ENCODE assay signal across 8 cellular contexts in genomic region chr16:74296120-74296464, GRCh38. TPM values are rescaled to one million over a fixed set of nuclear protein-coding genes. Genes with fewer than 3 reads are reported as not detected.
DNase-seq lines count a peak whose midpoint lies in the region; ATAC-seq and TF ChIP-seq lines count a peak whose summit lies in the region.

No MANE protein-coding gene starts in this region.

- no peaks in the 10 kb centered on the region for H4K20me1 ChIP-seq in MM.1S (ENCODE audit: insufficient read depth, low read length)

- H3K27ac ChIP-seq in MM.1S (ENCODE audit: low read length), result peak overlapping the region; percentile 90

- H3K4me3 ChIP-seq in MM.1S (ENCODE audit: low read length), result peak overlapping the region; percentile 89
- H3K4me3 ChIP-seq in cardiac fibroblast (replicated peaks in 1 of 2; ENCODE audit: low read depth in 2 of 2, low read length in 2 of 2), result peak overlapping the region; percentile 93
- H3K4me3 ChIP-seq in mucosa of descending colon, result peak overlapping the region; percentile 71

- H3K4me1 ChIP-seq in MM.1S (ENCODE audit: low read length) (no peaks in the 10 kb centered on the region), mucosa of descending colon (ENCODE audit: low read depth) (peaks cover 19% of the 10 kb centered on the region)

- TF ChIP-seq CTCF in MM.1S (IDR thresholded peaks at IDR 0.05; ENCODE audit: low read length) (no peak), cardiac fibroblast (IDR thresholded peaks at IDR 0.05; ENCODE audit: low read depth, low read length) (no peak), mucosa of descending colon (IDR thresholded peaks at IDR 0.05) (no peak)

- H3F3A ChIP-seq in MM.1S (ENCODE audit: insufficient read depth, low read length), result peaks cover 4% of the 10 kb centered on the region; the same call in 1 of the 2 replicates

- H2AFZ ChIP-seq in MM.1S (ENCODE audit: low read length), result peak overlapping the region; percentile 55

- H3K36me3 ChIP-seq in MM.1S (replicated peaks; ENCODE audit: insufficient read depth, low read length) (no peaks in the 10 kb centered on the region), mucosa of descending colon (ENCODE audit: low read depth) (no peaks in the 10 kb centered on the region)

- H3K79me2 ChIP-seq in MM.1S (ENCODE audit: low read length), result peaks cover 45% of the 10 kb centered on the region

- ATAC-seq in GM21619 (IDR thresholded peaks at IDR 0.05; ENCODE audit: unreplicated experiment), result peak; percentile 8
- peak; percentile 44 for ATAC-seq in mucosa of descending colon

- H3K4me2 ChIP-seq in MM.1S (ENCODE audit: low read depth, low read length), result peak overlapping the region; percentile 50

- H3K9me2 ChIP-seq in MM.1S (replicated peaks; ENCODE audit: insufficient read depth, low read length), result no peaks in the 10 kb centered on the region

- DNase-seq in GF-D8 (lab: John Stamatoyannopoulos, UW), result peak; percentile 81
- DNase-seq in MM.1S, result no peak
- DNase-seq in cardiac fibroblast (ENCODE audit: low read depth in 2 of 2), result no peak
- DNase-seq in mucosa of descending colon, result no peak
- no peak for DNase-seq in OCI-M1 (lab: John Stamatoyannopoulos, UW)
- no peak for DNase-seq in NCI-H526 treated with DMSO at 0.1 percent for 48 hours (lab: John Stamatoyannopoulos, UW)
- DNase-seq in posterior cingulate gyrus, result no peak

- no peaks in the 10 kb centered on the region for H3K27me3 ChIP-seq in MM.1S (replicated peaks; ENCODE audit: insufficient read depth, low read length)

- intact Hi-C loops in mucosa of descending colon (cut with DNase I, micrococcal nuclease), result no loop called here
- intact Hi-C loops in posterior cingulate gyrus (cut with DNase I), result no loop called here

- peak overlapping the region; percentile 95 for H3K9ac ChIP-seq in MM.1S (ENCODE audit: low read length)

- H3K9me3 ChIP-seq in MM.1S (replicated peaks; ENCODE audit: insufficient read depth, low read length) (no peaks in the 10 kb centered on the region), mucosa of descending colon (peaks cover 2% of the 10 kb centered on the region)

RNA-seq across cellular contexts. Expression of gene PSMD7, which starts 0.5 kb away (rescaled TPM):
- total RNA-seq in mucosa of descending colon, result 10 to 100 TPM; 66.3 to 96.7 (median 83.7) TPM
